ENCODE assay signal across 8 cellular contexts in genomic region chr10:80453715-80454525, GRCh38. TPM values are rescaled to one million over a fixed set of nuclear protein-coding genes. Genes with fewer than 3 reads are reported as not detected.
DNase-seq lines count a peak whose midpoint lies in the region; ATAC-seq, FAIRE-seq and TF ChIP-seq lines count a peak whose summit lies in the region.

TSPAN14 (plus strand) TSS chr10:80454310; CDS start chr10:80489234, 34,924 bp downstream.

- ATAC-seq in HG03432 (IDR thresholded peaks at IDR 0.05; ENCODE audit: unreplicated experiment), result peak; percentile 73

- H3K27me3 ChIP-seq in esophagus squamous epithelium, result no peaks in the 10 kb centered on the region

- peaks cover 5 to 19% of the 10 kb centered on the region in 2 donors for H3K36me3 Mint-ChIP-seq in CD14-positive monocyte
- H3K36me3 Mint-ChIP-seq in activated T-helper 1 cell treated with anti-CD3 and anti-CD28 coated beads, Interleukin-12 subunit alpha, Interleukin-12 subunit beta, Interleukin-2, Interleukin-4 antibody, amounts not matched to agents 30 ng/mL and 10 ng/mL and 1 ng/mL, durations not matched to agents 14 hours and 24 hours and 36 hours (ENCODE audit: low read depth), result peaks cover 9% of the 10 kb centered on the region

- TF ChIP-seq CTCF in CD14-positive monocyte (IDR thresholded peaks at IDR 0.05), result no peak
- TF ChIP-seq CTCF in esophagus squamous epithelium (IDR thresholded peaks at IDR 0.05), result peak in 1 of 6 experiments; percentile 11

- no peak for FAIRE-seq in GM19239 (lab: Jason Lieb, UNC)

- peak within 1 kb of the TSS; percentile 84 to 100 (median 100) for H3K4me3 ChIP-seq in esophagus squamous epithelium

- H3K4me3 Mint-ChIP-seq in CD14-positive monocyte, result peak within 1 kb of the TSS; percentile 99
- peak within 1 kb of the TSS; percentile 98 for H3K4me3 Mint-ChIP-seq in activated T-helper 1 cell treated with anti-CD3 and anti-CD28 coated beads, Interleukin-12 subunit alpha, Interleukin-12 subunit beta, Interleukin-2, Interleukin-4 antibody, amounts not matched to agents 30 ng/mL and 10 ng/mL and 1 ng/mL, durations not matched to agents 14 hours and 24 hours and 36 hours

- peaks cover 0 to 2% (median 0%) of the 10 kb centered on the region in 7 donors for H3K9me3 Mint-ChIP-seq in CD14-positive monocyte
- H3K9me3 Mint-ChIP-seq in activated T-helper 1 cell treated with anti-CD3 and anti-CD28 coated beads, Interleukin-12 subunit alpha, Interleukin-12 subunit beta, Interleukin-2, Interleukin-4 antibody, amounts not matched to agents 30 ng/mL and 10 ng/mL and 1 ng/mL, durations not matched to agents 14 hours and 24 hours and 36 hours, result no peaks in the 10 kb centered on the region

- DNase-seq in CD14-positive monocyte (ENCODE audit: low spot score) (peak; percentile 74), GM19239 (ENCODE audit: insufficient read length, low spot score) (peak; percentile 86), esophagus squamous epithelium (lab: John Stamatoyannopoulos, UW) (peak; percentile 44), myocyte (ENCODE audit: low read depth) (peak; percentile 78)
- peak; percentile 73 for DNase-seq in activated T-helper 1 cell treated with anti-CD3 and anti-CD28 coated beads, Interleukin-12 subunit alpha, Interleukin-12 subunit beta, Interleukin-2, Interleukin-4 antibody, amounts not matched to agents 30 ng/mL and 10 ng/mL and 1 ng/mL, durations not matched to agents 14 hours and 24 hours and 36 hours (ENCODE audit: low spot score)
- DNase-seq in stimulated activated naive CD4-positive, alpha-beta T cell (lab: John Stamatoyannopoulos, UW), result peak; percentile 43 to 74 (median 70)

- peaks cover 0 to 7% (median 0%) of the 10 kb centered on the region in 3 donors for H3K36me3 ChIP-seq in esophagus squamous epithelium

- H3K9me3 ChIP-seq in esophagus squamous epithelium, result no peaks in the 10 kb centered on the region

- peak within 1 kb of the TSS; percentile 92 to 99 (median 94) for H3K27ac Mint-ChIP-seq in CD14-positive monocyte
- peak within 1 kb of the TSS; percentile 88 for H3K27ac Mint-ChIP-seq in activated T-helper 1 cell treated with anti-CD3 and anti-CD28 coated beads, Interleukin-12 subunit alpha, Interleukin-12 subunit beta, Interleukin-2, Interleukin-4 antibody, amounts not matched to agents 30 ng/mL and 10 ng/mL and 1 ng/mL, durations not matched to agents 14 hours and 24 hours and 36 hours

- peaks cover 49% of the 10 kb centered on the region for H3K4me1 Mint-ChIP-seq in CD14-positive monocyte
- H3K4me1 Mint-ChIP-seq in activated T-helper 1 cell treated with anti-CD3 and anti-CD28 coated beads, Interleukin-12 subunit alpha, Interleukin-12 subunit beta, Interleukin-2, Interleukin-4 antibody, amounts not matched to agents 30 ng/mL and 10 ng/mL and 1 ng/mL, durations not matched to agents 14 hours and 24 hours and 36 hours (ENCODE audit: low read depth), result peaks cover 49% of the 10 kb centered on the region

- H3K27me3 Mint-ChIP-seq in CD14-positive monocyte (ENCODE audit: low read depth in 3 of 3), result peaks cover 0 to 2% (median 2%) of the 10 kb centered on the region in 3 donors
- no peaks in the 10 kb centered on the region for H3K27me3 Mint-ChIP-seq in activated T-helper 1 cell treated with anti-CD3 and anti-CD28 coated beads, Interleukin-12 subunit alpha, Interleukin-12 subunit beta, Interleukin-2, Interleukin-4 antibody, amounts not matched to agents 30 ng/mL and 10 ng/mL and 1 ng/mL, durations not matched to agents 14 hours and 24 hours and 36 hours (ENCODE audit: insufficient read depth)

- peak in 3 of 4 donors; percentile 13 to 85 (median 85) for TF ChIP-seq POLR2A in esophagus squamous epithelium (IDR thresholded peaks at IDR 0.05)

- intact Hi-C loops in CD14-positive monocyte (cut with micrococcal nuclease) (loop anchor here (2.0 to 5.0 kb wide), 2 partner anchors 51 to 67 kb away; no protein-coding TSS in a partner anchor), esophagus squamous epithelium (cut with DNase I) (loop anchor here (5.0 kb wide), 1 partner anchor 48 kb away; no protein-coding TSS in a partner anchor)
- intact Hi-C loops in activated T-helper 1 cell treated with anti-CD3 and anti-CD28 coated beads, Interleukin-12 subunit alpha, Interleukin-12 subunit beta, Interleukin-2, Interleukin-4 antibody, amounts not matched to agents 30 ng/mL and 10 ng/mL and 1 ng/mL, durations not matched to agents 14 hours and 24 hours and 36 hours (cut with micrococcal nuclease), result loop anchor here (1.0 to 10.0 kb wide), 6 partner anchors 31 to 379 kb away; partner anchors contain the start of genes ANXA11, PRXL2A and TMEM254

- WGBS in esophagus squamous epithelium, 2 donors, result 0 to 3% methylated on average over 3 to 12 of the region's 107 CpGs

- peak within 1 kb of the TSS; percentile 96 to 100 (median 99) for H3K27ac ChIP-seq in esophagus squamous epithelium

- H3K4me1 ChIP-seq in esophagus squamous epithelium, result peaks cover 39 to 55% (median 44%) of the 10 kb centered on the region in 3 donors

TF ChIP-seq in PFSK-1, 5 proteins besides CTCF, POLR2A, EP300 and RAD21:
- TF ChIP-seq TAF1 (IDR thresholded peaks at IDR 0.05; ENCODE audit: borderline replicate concordance, insufficient read depth, low read length), result no peak
- peak; percentile 20 for TF ChIP-seq FOXP2 (optimal IDR thresholded peaks at IDR 0.05; ENCODE audit: borderline replicate concordance, extremely low read depth, extremely low read length, insufficient read depth)
- peak; percentile 59; the same call in 1 of the 2 replicates for TF ChIP-seq POLR2AphosphoS5 (IDR thresholded peaks at IDR 0.05; ENCODE audit: low read depth, low read length)
TF ChIP-seq in PFSK-1: peak in this region for 2.

RNA-seq across cellular contexts. Expression of gene TSPAN14, which starts in this region (rescaled TPM):
- 100 to 1,000 TPM; 123 to 160 TPM for polyA plus RNA-seq in CD14-positive monocyte
- polyA plus RNA-seq in PFSK-1 (2012; ENCODE audit: insufficient read length, low read depth), result 77.7 TPM
- total RNA-seq in activated T-helper 1 cell treated with anti-CD3 and anti-CD28 coated beads, Interleukin-12 subunit alpha, Interleukin-12 subunit beta, Interleukin-2, Interleukin-4 antibody, amounts not matched to agents 30 ng/mL and 10 ng/mL and 1 ng/mL, durations not matched to agents 14 hours and 24 hours and 36 hours, result 75.4 and 81.9 TPM in 2 replicates
- total RNA-seq in esophagus squamous epithelium, result 100 to 1,000 TPM in 2 of 4 donors, 10 to 100 TPM in 2; 66.4 to 118 (median 89.8) TPM
- 54.6 and 79.8 TPM in 2 replicates for total RNA-seq in myocyte
- polyA plus RNA-seq in myocyte (2012), result 39.8 TPM

Comparison
In these comparisons a context has a peak if more than half of its experiments do, and no peak if none do; other contexts are left out.
1. Peak in every context shown above with its lines: DNase-seq, ATAC-seq, H3K4me3 ChIP-seq and H3K27ac ChIP-seq.